21 cellular contexts compared by ENCODE assay signal in the genomic region with DNA sequence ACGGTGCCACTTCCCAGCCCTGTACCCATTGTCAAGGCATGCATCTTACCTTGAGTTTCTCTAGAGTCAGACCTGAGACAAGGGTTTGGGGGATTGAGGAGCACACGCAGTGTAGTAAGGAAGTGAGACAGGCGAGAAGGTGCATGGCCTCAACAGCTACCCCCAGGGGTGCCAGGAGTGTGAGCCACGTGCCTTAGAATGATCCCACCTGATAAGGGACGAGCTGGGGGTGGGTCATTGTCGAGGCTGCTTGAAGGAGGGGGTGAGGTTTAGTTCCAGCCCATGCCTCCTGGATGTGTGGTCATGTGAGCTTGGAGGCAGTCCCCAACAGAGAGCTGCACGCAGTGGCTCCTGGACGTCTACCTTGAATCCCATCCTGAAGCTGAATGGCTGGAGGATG.
"Had no signal": no experiment of that assay in that cellular context is flagged by ENCODE, and none has a peak within 500 bp of the region (broad histone marks: within the 10 kb centered on the region; RNA-seq: fewer than 3 reads in every experiment).

No MANE protein-coding gene starts in this region.

- ATAC-seq: esophagus mucosa, gastrocnemius medialis, heart right ventricle, left cardiac atrium, left lung, left ventricle myocardium superior, lower lobe of right lung had no signal

- H3K36me3 ChIP-seq: colonic mucosa, esophagus squamous epithelium, gastrocnemius medialis, heart right ventricle, left lung, lower lobe of right lung had no signal

- DNase-seq: colonic mucosa; cortex of kidney; effector memory CD4-positive, alpha-beta T cell; erythroblast; esophagus squamous epithelium; foreskin fibroblast; foreskin melanocyte; gastrocnemius medialis; glutamatergic neuron; head of caudate nucleus; heart right ventricle; hippocampal formation; left cardiac atrium; left lung; left ventricle myocardium superior; lower lobe of right lung; mesenchymal stem cell; midbrain had no signal

- H3K27ac ChIP-seq: colonic mucosa, epithelial cell of prostate, esophagus squamous epithelium, gastrocnemius medialis, heart right ventricle, left lung, lower lobe of right lung had no signal

- H3K4me3 ChIP-seq: colonic mucosa, esophagus squamous epithelium, gastrocnemius medialis, heart right ventricle, left lung, lower lobe of right lung had no signal

- H3K4me1 ChIP-seq: colonic mucosa, esophagus squamous epithelium, gastrocnemius medialis, heart right ventricle, left lung, lower lobe of right lung had no signal

- H3K4me3 Mint-ChIP-seq: dendritic cell treated with granulocyte-macrophage colony-stimulating factor and Interleukin-4, amounts not matched to agents 40 ng/mL and 50 ng/mL, for 4 days had no signal

- H3K27me3 ChIP-seq: colonic mucosa, gastrocnemius medialis had no signal

- H3K9me3 Mint-ChIP-seq: dendritic cell treated with granulocyte-macrophage colony-stimulating factor and Interleukin-4, amounts not matched to agents 40 ng/mL and 50 ng/mL, for 4 days had no signal

- H3K27ac Mint-ChIP-seq: dendritic cell treated with granulocyte-macrophage colony-stimulating factor and Interleukin-4, amounts not matched to agents 40 ng/mL and 50 ng/mL, for 4 days had no signal

- H3K9me3 ChIP-seq: colonic mucosa, esophagus squamous epithelium, gastrocnemius medialis, heart right ventricle, left lung, lower lobe of right lung had no signal
